19 cellular contexts compared by ENCODE assay signal in the genomic region with DNA sequence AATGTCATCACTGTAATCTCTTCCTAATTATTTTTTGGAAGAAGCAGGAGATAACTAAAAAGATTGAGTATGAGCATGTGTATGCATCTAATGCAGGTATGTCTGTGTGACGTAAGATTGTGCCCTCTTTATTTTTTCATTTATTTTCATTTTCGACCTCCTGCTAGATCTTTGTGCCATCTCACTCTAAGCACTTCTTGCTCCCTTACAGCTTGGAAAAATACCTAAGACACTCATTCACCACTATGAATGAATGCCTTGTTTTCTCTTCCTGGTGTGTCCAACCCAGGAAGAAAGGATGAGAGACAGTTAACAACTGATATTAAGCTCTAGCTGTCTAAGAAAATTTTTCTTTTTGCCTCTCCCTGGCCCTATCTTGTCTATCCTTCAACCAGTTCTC.
"Had no signal": no experiment of that assay in that cellular context is flagged by ENCODE, and none has a peak within 500 bp of the region (broad histone marks: within the 10 kb centered on the region; RNA-seq: fewer than 3 reads in every experiment).

No MANE protein-coding gene starts in this region.

- DNase-seq: activated CD4-positive, alpha-beta T cell treated with anti-CD3 and anti-CD28 coated beads, Interleukin-2, amount 10 ng/mL, durations not matched to agents 7 days and 5 days; activated CD8-positive, alpha-beta T cell treated with anti-CD3 and anti-CD28 coated beads, Interleukin-2, amount 10 ng/mL, durations not matched to agents 7 days and 5 days; activated naive CD4-positive, alpha-beta T cell treated with Interleukin-2 at 50 U/mL for 16 hours; activated naive CD8-positive, alpha-beta T cell treated with anti-CD3 and anti-CD28 coated beads, Interleukin-2, amount 10 ng/mL, durations not matched to agents 7 days and 5 days; activated T-cell treated with anti-CD3 and anti-CD28 coated beads, Interleukin-2, amount 50 U/mL, for 24 hours; central memory CD4-positive, alpha-beta T cell; head of caudate nucleus; kidney; left lung; nephron progenitor cell; occipital lobe; posterior cingulate gyrus; stimulated activated CD4-positive, alpha-beta T cell treated with anti-CD3 and anti-CD28 coated beads, Interleukin-12 subunit alpha, Interleukin-12 subunit beta, amount 100 ng/mL, for 4 hours; stimulated activated CD4-positive, alpha-beta T cell treated with anti-CD3 and anti-CD28 coated beads, Interleukin-1b, Interleukin-23, amount 100 ng/mL, for 48 hours; stimulated activated naive CD4-positive, alpha-beta T cell treated with Interleukin-2 at 50 U/mL for 16 hours; tibial artery had no signal

- H3K4me3 ChIP-seq: left lung, tibial artery had no signal

- H3K9me3 ChIP-seq: left lung, tibial artery had no signal

- H3K4me1 ChIP-seq: left lung, tibial artery had no signal

- H3K27ac ChIP-seq: left lung, tibial artery had no signal

- H3K36me3 ChIP-seq: left lung, tibial artery had no signal

- ATAC-seq: activated CD4-positive, CD25-positive, alpha-beta regulatory T cell treated with anti-CD3 and anti-CD28 coated beads, Interleukin-2, amount 50 U/mL, for 24 hours; activated CD8-positive, alpha-beta T cell treated with anti-CD3 and anti-CD28 coated beads, Interleukin-2, amount 10 ng/mL, durations not matched to agents 7 days and 5 days; left lung had no signal

- FAIRE-seq: colon, frontal cortex, kidney had no signal
